ENCODE assay signal across 1 cellular context in genomic region chr5:132467292-132467984, GRCh38.
TF ChIP-seq lines count a peak whose summit lies in the region.

No MANE protein-coding gene starts in this region.

TF ChIP-seq in K562, 482 proteins besides CTCF, POLR2A, EP300 and RAD21 (continued from another document):
- TF ChIP-seq XRCC5 (IDR thresholded peaks at IDR 0.05; ENCODE audit: low read depth, low read length): no peak
- no peak for TF ChIP-seq BDP1 (IDR thresholded peaks at IDR 0.05; ENCODE audit: insufficient read depth, insufficient read length)
- TF ChIP-seq, protein P1, sequence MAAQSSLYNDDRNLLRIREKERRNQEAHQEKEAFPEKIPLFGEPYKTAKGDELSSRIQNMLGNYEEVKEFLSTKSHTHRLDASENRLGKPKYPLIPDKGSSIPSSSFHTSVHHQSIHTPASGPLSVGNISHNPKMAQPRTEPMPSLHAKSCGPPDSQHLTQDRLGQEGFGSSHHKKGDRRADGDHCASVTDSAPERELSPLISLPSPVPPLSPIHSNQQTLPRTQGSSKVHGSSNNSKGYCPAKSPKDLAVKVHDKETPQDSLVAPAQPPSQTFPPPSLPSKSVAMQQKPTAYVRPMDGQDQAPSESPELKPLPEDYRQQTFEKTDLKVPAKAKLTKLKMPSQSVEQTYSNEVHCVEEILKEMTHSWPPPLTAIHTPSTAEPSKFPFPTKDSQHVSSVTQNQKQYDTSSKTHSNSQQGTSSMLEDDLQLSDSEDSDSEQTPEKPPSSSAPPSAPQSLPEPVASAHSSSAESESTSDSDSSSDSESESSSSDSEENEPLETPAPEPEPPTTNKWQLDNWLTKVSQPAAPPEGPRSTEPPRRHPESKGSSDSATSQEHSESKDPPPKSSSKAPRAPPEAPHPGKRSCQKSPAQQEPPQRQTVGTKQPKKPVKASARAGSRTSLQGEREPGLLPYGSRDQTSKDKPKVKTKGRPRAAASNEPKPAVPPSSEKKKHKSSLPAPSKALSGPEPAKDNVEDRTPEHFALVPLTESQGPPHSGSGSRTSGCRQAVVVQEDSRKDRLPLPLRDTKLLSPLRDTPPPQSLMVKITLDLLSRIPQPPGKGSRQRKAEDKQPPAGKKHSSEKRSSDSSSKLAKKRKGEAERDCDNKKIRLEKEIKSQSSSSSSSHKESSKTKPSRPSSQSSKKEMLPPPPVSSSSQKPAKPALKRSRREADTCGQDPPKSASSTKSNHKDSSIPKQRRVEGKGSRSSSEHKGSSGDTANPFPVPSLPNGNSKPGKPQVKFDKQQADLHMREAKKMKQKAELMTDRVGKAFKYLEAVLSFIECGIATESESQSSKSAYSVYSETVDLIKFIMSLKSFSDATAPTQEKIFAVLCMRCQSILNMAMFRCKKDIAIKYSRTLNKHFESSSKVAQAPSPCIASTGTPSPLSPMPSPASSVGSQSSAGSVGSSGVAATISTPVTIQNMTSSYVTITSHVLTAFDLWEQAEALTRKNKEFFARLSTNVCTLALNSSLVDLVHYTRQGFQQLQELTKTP (IDR thresholded peaks at IDR 0.05; ENCODE audit: low read depth in 1 of 2, partially characterized antibody in 2 of 2): no peak
- TF ChIP-seq SMAD1 (IDR thresholded peaks at IDR 0.05; ENCODE audit: low read depth, low read length, partially characterized antibody): no peak
- TF ChIP-seq SMAD4 (CRISPR knock-in tag; conservative IDR thresholded peaks at IDR 0.05): 0 out of 2 replicates have a peak, but pooled peaks have one; percentile 25
- TF ChIP-seq, protein P2, sequence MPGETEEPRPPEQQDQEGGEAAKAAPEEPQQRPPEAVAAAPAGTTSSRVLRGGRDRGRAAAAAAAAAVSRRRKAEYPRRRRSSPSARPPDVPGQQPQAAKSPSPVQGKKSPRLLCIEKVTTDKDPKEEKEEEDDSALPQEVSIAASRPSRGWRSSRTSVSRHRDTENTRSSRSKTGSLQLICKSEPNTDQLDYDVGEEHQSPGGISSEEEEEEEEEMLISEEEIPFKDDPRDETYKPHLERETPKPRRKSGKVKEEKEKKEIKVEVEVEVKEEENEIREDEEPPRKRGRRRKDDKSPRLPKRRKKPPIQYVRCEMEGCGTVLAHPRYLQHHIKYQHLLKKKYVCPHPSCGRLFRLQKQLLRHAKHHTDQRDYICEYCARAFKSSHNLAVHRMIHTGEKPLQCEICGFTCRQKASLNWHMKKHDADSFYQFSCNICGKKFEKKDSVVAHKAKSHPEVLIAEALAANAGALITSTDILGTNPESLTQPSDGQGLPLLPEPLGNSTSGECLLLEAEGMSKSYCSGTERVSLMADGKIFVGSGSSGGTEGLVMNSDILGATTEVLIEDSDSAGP (CRISPR knock-in tag; IDR thresholded peaks at IDR 0.05): no peak
- no peak for TF ChIP-seq MBD1 (CRISPR knock-in tag; IDR thresholded peaks at IDR 0.05)
- TF ChIP-seq MAZ (CRISPR knock-in tag; conservative IDR thresholded peaks at IDR 0.05 in 1 of 2, IDR thresholded peaks at IDR 0.05 in 1 of 2): peak in 1 of 2 experiments; percentile 67; a peak in 2 of 4 replicates
- TF ChIP-seq YY1 (IDR thresholded peaks at IDR 0.05; ENCODE audit: borderline replicate concordance in 1 of 3, control insufficient read depth in 1 of 3, extremely low read depth in 1 of 3, insufficient read depth in 3 of 3, insufficient read length in 1 of 3, insufficient replicate concordance in 2 of 3, low read depth in 1 of 3, low read length in 2 of 3): no peak
- no peak for TF ChIP-seq MAFG (tag; conservative IDR thresholded peaks at IDR 0.05)
- TF ChIP-seq ADNP (tag; IDR thresholded peaks at IDR 0.05): peak; percentile 35; the same call in 1 of the 2 replicates
- TF ChIP-seq, protein P3, sequence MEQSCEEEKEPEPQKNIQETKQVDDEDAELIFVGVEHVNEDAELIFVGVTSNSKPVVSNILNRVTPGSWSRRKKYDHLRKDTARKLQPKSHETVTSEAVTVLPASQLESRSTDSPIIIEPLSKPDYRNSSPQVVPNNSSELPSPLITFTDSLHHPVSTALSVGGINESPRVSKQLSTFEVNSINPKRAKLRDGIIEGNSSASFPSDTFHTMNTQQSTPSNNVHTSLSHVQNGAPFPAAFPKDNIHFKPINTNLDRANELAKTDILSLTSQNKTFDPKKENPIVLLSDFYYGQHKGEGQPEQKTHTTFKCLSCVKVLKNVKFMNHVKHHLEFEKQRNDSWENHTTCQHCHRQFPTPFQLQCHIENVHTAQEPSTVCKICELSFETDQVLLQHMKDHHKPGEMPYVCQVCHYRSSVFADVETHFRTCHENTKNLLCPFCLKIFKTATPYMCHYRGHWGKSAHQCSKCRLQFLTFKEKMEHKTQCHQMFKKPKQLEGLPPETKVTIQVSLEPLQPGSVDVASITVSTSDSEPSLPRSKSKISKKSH (CRISPR knock-in tag; IDR thresholded peaks at IDR 0.05): no peak
- no peak for TF ChIP-seq MCM2 (IDR thresholded peaks at IDR 0.05; ENCODE audit: low read depth)
- TF ChIP-seq FOXM1 (IDR thresholded peaks at IDR 0.05; ENCODE audit: low read depth): no peak
- TF ChIP-seq FOXM1 (CRISPR knock-in tag; IDR thresholded peaks at IDR 0.05; ENCODE audit: low read depth): no peak
- no peak for TF ChIP-seq EZH2 (IDR thresholded peaks at IDR 0.05; ENCODE audit: borderline replicate concordance, low read depth, low read length)
- TF ChIP-seq NR2C1 (IDR thresholded peaks at IDR 0.05): no peak; the same call in 1 of the 2 replicates
- TF ChIP-seq NR2C1 (tag; IDR thresholded peaks at IDR 0.05): no peak
- no peak for TF ChIP-seq EGR1 (conservative IDR thresholded peaks at IDR 0.05)
- no peak for TF ChIP-seq THRA (IDR thresholded peaks at IDR 0.05)
- no peak for TF ChIP-seq SRSF3 (IDR thresholded peaks at IDR 0.05; ENCODE audit: insufficient read depth, low read length)
- no peak for TF ChIP-seq FOXK2 (conservative IDR thresholded peaks at IDR 0.05 in 1 of 2, IDR thresholded peaks at IDR 0.05 in 1 of 2; ENCODE audit: low read depth in 2 of 2)
- no peak for TF ChIP-seq ZNF133 (CRISPR knock-in tag; IDR thresholded peaks at IDR 0.05)
- no peak for TF ChIP-seq MECOM (CRISPR knock-in tag; IDR thresholded peaks at IDR 0.05)
- TF ChIP-seq, protein P4, sequence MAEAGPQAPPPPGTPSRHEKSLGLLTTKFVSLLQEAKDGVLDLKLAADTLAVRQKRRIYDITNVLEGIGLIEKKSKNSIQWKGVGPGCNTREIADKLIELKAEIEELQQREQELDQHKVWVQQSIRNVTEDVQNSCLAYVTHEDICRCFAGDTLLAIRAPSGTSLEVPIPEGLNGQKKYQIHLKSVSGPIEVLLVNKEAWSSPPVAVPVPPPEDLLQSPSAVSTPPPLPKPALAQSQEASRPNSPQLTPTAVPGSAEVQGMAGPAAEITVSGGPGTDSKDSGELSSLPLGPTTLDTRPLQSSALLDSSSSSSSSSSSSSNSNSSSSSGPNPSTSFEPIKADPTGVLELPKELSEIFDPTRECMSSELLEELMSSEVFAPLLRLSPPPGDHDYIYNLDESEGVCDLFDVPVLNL (CRISPR knock-in tag; IDR thresholded peaks at IDR 0.05; ENCODE audit: low read depth): no peak
